Comparison of ENCODE assay signal across 9 cellular contexts in genomic region chr16:89599451-89599858, GRCh38. TPM values are rescaled to one million over a fixed set of nuclear protein-coding genes. Genes with fewer than 3 reads are reported as not detected.
DNase-seq lines count a peak whose midpoint lies in the region; ATAC-seq and TF ChIP-seq lines count a peak whose summit lies in the region.
"Had no signal": no experiment of that assay in that cellular context is flagged by ENCODE, and none has a peak within 500 bp of the region (broad histone marks: within the 10 kb centered on the region; RNA-seq: fewer than 3 reads in every experiment).

No MANE protein-coding gene starts in this region.

- no peak overlapping the region for H3K4me3 ChIP-seq in OCI-LY1 (ENCODE audit: low read depth, low read length, poor library complexity, severe bottlenecking)
- no peak overlapping the region for H3K4me3 ChIP-seq in upper lobe of left lung
- H3K4me3 ChIP-seq: skin epidermis had no signal

- WGBS in upper lobe of left lung, 2 donors: 38 to 50% methylated on average over 3 to 8 of the region's 8 CpGs

- no peaks in the 10 kb centered on the region for H3K4me1 ChIP-seq in OCI-LY1 (ENCODE audit: insufficient read depth, low read length, severe bottlenecking)
- H3K4me1 ChIP-seq in upper lobe of left lung: peaks cover 0 to 14% (median 11%) of the 10 kb centered on the region in 4 donors

- no peak overlapping the region for H2AFZ ChIP-seq in OCI-LY1 (ENCODE audit: low read length)

- no peak overlapping the region for H3K4me3 Mint-ChIP-seq in effector memory CD8-positive, alpha-beta T cell
- no peak overlapping the region for H3K4me3 Mint-ChIP-seq in stimulated activated naive B cell treated with anti-CD40 and anti-IgM and Interleukin-4, amounts not matched to agents 10 μg/mL and 1 μg/mL and 100 μg/mL, for 72 hours

- H3K36me3 Mint-ChIP-seq in effector memory CD8-positive, alpha-beta T cell (ENCODE audit: insufficient read depth): peaks cover 12% of the 10 kb centered on the region
- H3K36me3 Mint-ChIP-seq in stimulated activated naive B cell treated with anti-CD40 and anti-IgM and Interleukin-4, amounts not matched to agents 10 μg/mL and 1 μg/mL and 100 μg/mL, for 72 hours: no peaks in the 10 kb centered on the region

- no peak overlapping the region for H3K4me2 ChIP-seq in OCI-LY1 (ENCODE audit: low read length)

- no peaks in the 10 kb centered on the region for H3K9me3 Mint-ChIP-seq in effector memory CD8-positive, alpha-beta T cell
- no peaks in the 10 kb centered on the region for H3K9me3 Mint-ChIP-seq in stimulated activated naive B cell treated with anti-CD40 and anti-IgM and Interleukin-4, amounts not matched to agents 10 μg/mL and 1 μg/mL and 100 μg/mL, for 72 hours

- H3K27me3 ChIP-seq in OCI-LY1 (ENCODE audit: insufficient read depth, low read length) (no peaks in the 10 kb centered on the region; the same call in none of the 2 replicates), upper lobe of left lung (no peaks in the 10 kb centered on the region)

- peak overlapping the region in 1 of 2 donors; percentile 71 for H3K27ac Mint-ChIP-seq in effector memory CD8-positive, alpha-beta T cell
- H3K27ac Mint-ChIP-seq in stimulated activated naive B cell treated with anti-CD40 and anti-IgM and Interleukin-4, amounts not matched to agents 10 μg/mL and 1 μg/mL and 100 μg/mL, for 72 hours: no peak overlapping the region

- TF ChIP-seq POLR2A in upper lobe of left lung (IDR thresholded peaks at IDR 0.05): no peak

- no peaks in the 10 kb centered on the region for H3K36me3 ChIP-seq in OCI-LY1 (ENCODE audit: insufficient read depth, low read length)
- no peaks in the 10 kb centered on the region for H3K36me3 ChIP-seq in upper lobe of left lung

- no peaks in the 10 kb centered on the region for H3K79me2 ChIP-seq in OCI-LY1 (ENCODE audit: insufficient read depth, low read length)

- peaks cover 18 to 23% of the 10 kb centered on the region in 2 donors for H3K4me1 Mint-ChIP-seq in effector memory CD8-positive, alpha-beta T cell (ENCODE audit: low read depth in 2 of 2)
- H3K4me1 Mint-ChIP-seq in stimulated activated naive B cell treated with anti-CD40 and anti-IgM and Interleukin-4, amounts not matched to agents 10 μg/mL and 1 μg/mL and 100 μg/mL, for 72 hours: peaks cover 12 to 13% of the 10 kb centered on the region in 2 donors

- TF ChIP-seq CTCF in OCI-LY1 (IDR thresholded peaks at IDR 0.05; ENCODE audit: low read length) (peak; percentile 49), upper lobe of left lung (IDR thresholded peaks at IDR 0.05) (no peak)

- no peaks in the 10 kb centered on the region for H3F3A ChIP-seq in OCI-LY1 (ENCODE audit: insufficient read depth, low read length)

- H3K27ac ChIP-seq in OCI-LY1 (ENCODE audit: low read depth, low read length, poor library complexity, severe bottlenecking) (no peak overlapping the region), upper lobe of left lung (no peak overlapping the region)

- no peak overlapping the region for H3K9ac ChIP-seq in OCI-LY1 (ENCODE audit: low read length)

- peak; percentile 55 for ATAC-seq in effector memory CD8-positive, alpha-beta T cell (replicated peaks)
- peak; percentile 56 to 59 for ATAC-seq in stimulated activated naive B cell treated with anti-CD40 and anti-IgM and Interleukin-4, amounts not matched to agents 10 μg/mL and 1 μg/mL and 100 μg/mL, for 72 hours (replicated peaks)
- ATAC-seq in GM21737 (IDR thresholded peaks at IDR 0.05; ENCODE audit: unreplicated experiment) (no peak), upper lobe of left lung (ENCODE audit: low FRiP score in 2 of 2) (no peak)

- no peaks in the 10 kb centered on the region for H3K27me3 Mint-ChIP-seq in effector memory CD8-positive, alpha-beta T cell
- peaks cover 5 to 20% of the 10 kb centered on the region in 2 donors for H3K27me3 Mint-ChIP-seq in stimulated activated naive B cell treated with anti-CD40 and anti-IgM and Interleukin-4, amounts not matched to agents 10 μg/mL and 1 μg/mL and 100 μg/mL, for 72 hours

- DNase-seq in stimulated activated CD4-positive, alpha-beta T cell treated with anti-CD3 and anti-CD28 coated beads, Interleukin-12 subunit alpha, Interleukin-12 subunit beta, amount 100 ng/mL, for 48 hours (ENCODE audit: low read depth in 2 of 3, low spot score in 1 of 3): peak in 2 of 3 donors; percentile 29 to 30
- no peak for DNase-seq in stimulated activated CD4-positive, alpha-beta T cell treated with anti-CD3 and anti-CD28 coated beads, Interleukin-12 subunit alpha, Interleukin-12 subunit beta, amount 100 ng/mL, for 4 hours
- DNase-seq in effector memory CD8-positive, alpha-beta T cell: peak; percentile 25 to 43 (median 36)
- DNase-seq in stimulated activated naive B cell treated with anti-CD40 and anti-IgM and Interleukin-4, amounts not matched to agents 10 μg/mL and 1 μg/mL and 100 μg/mL, for 72 hours: no peak
- DNase-seq in NCI-H1092 treated with DMSO at 0.1 percent for 48 hours (lab: John Stamatoyannopoulos, UW): no peak
- no peak for DNase-seq in upper lobe of left lung

- no peaks in the 10 kb centered on the region for H3K9me3 ChIP-seq in OCI-LY1 (ENCODE audit: low read length)
- no peaks in the 10 kb centered on the region for H3K9me3 ChIP-seq in upper lobe of left lung

- no peak for TF ChIP-seq EP300 in upper lobe of left lung (IDR thresholded peaks at IDR 0.05)

- no peaks in the 10 kb centered on the region for H4K20me1 ChIP-seq in OCI-LY1 (ENCODE audit: insufficient read depth, low read length)

- no peaks in the 10 kb centered on the region for H3K9me2 ChIP-seq in OCI-LY1 (ENCODE audit: low read depth, low read length)

RNA-seq across cellular contexts. Expression of gene DPEP1, which starts 14.0 kb away (rescaled TPM):
- total RNA-seq in upper lobe of left lung: 1 to 10 TPM in 3 of 6 donors, not detected in 3; 1.2 to 2.7 (median 1.5) TPM

RNA-seq across cellular contexts. Expression of gene CPNE7, which starts 23.9 kb away (rescaled TPM):
- 10 to 100 TPM in 1 of 6 donors, 1 to 10 TPM in 3, not detected in 2; 1.4 to 14.7 (median 3.6) TPM for total RNA-seq in upper lobe of left lung

RNA-seq across cellular contexts. Expression of gene RPL13, which starts 39.0 kb away (rescaled TPM):
- 1,000 to 10,000 TPM; 1,332 to 3,837 (median 2,323) TPM for total RNA-seq in upper lobe of left lung

RNA-seq across cellular contexts. Expression of gene CHMP1A, which starts 58.1 kb away (rescaled TPM):
- total RNA-seq in upper lobe of left lung: 100 to 1,000 TPM in 1 of 6 donors, 10 to 100 TPM in 5; 51.4 to 117 (median 97.8) TPM

RNA-seq across cellular contexts. Expression of gene SPATA33, which starts 58.2 kb away (rescaled TPM):
- total RNA-seq in upper lobe of left lung: 10 to 100 TPM in 3 of 6 donors, 1 to 10 TPM in 3; 5.8 to 22.0 (median 8.8) TPM

Comparison
In these comparisons a context has a peak if more than half of its experiments do, and no peak if none do; other contexts are left out.
1. DNase-seq: peak in stimulated activated CD4-positive, alpha-beta T cell treated with anti-CD3 and anti-CD28 coated beads, Interleukin-12 subunit alpha, Interleukin-12 subunit beta, amount 100 ng/mL, for 48 hours (2 of 3) and effector memory CD8-positive, alpha-beta T cell (3 of 3); none in stimulated activated CD4-positive, alpha-beta T cell treated with anti-CD3 and anti-CD28 coated beads, Interleukin-12 subunit alpha, Interleukin-12 subunit beta, amount 100 ng/mL, for 4 hours (single experiment), stimulated activated naive B cell treated with anti-CD40 and anti-IgM and Interleukin-4, amounts not matched to agents 10 μg/mL and 1 μg/mL and 100 μg/mL, for 72 hours (single experiment), NCI-H1092 treated with DMSO at 0.1 percent for 48 hours (single experiment) and upper lobe of left lung (0 of 2).
2. ATAC-seq: peak in effector memory CD8-positive, alpha-beta T cell (single experiment) and stimulated activated naive B cell treated with anti-CD40 and anti-IgM and Interleukin-4, amounts not matched to agents 10 μg/mL and 1 μg/mL and 100 μg/mL, for 72 hours (2 of 2); none in GM21737 (single experiment) and upper lobe of left lung (0 of 2).